Comparison of ENCODE assay signal across 19 cellular contexts in genomic region chr3:43319794-43320193, GRCh38. TPM values are rescaled to one million over a fixed set of nuclear protein-coding genes. Genes with fewer than 3 reads are reported as not detected.
DNase-seq lines count a peak whose midpoint lies in the region; ATAC-seq and TF ChIP-seq lines count a peak whose summit lies in the region.
"Had no signal": no experiment of that assay in that cellular context is flagged by ENCODE, and none has a peak within 500 bp of the region (broad histone marks: within the 10 kb centered on the region; RNA-seq: fewer than 3 reads in every experiment).

No MANE protein-coding gene starts in this region.

- intact Hi-C loops in CD4-positive, alpha-beta T cell (cut with DNase I, micrococcal nuclease), result no loop called here
- intact Hi-C loops in gastrocnemius medialis (cut with DNase I; ENCODE audit: low total_unique reads), result loop anchor here (2.0 kb wide), 1 partner anchor 33 kb away; the partner anchor contains the start of gene SNRK

- H3K27ac ChIP-seq in CD4-positive, alpha-beta T cell (ENCODE audit: low read depth, low read length), result no peak overlapping the region
- H3K27ac ChIP-seq in gastrocnemius medialis, result peak overlapping the region; percentile 75 to 80 (median 75)
- H3K27ac ChIP-seq in suprapubic skin, result no peak overlapping the region
- H3K27ac ChIP-seq: prostate gland had no signal

- POLR2A ChIA-PET in CD4-positive, alpha-beta T cell (lab: Charles Lee), result interaction anchor here (1.0 to 2.7 kb wide), 3 partner anchors 12 to 27 kb away, joined by 3 to 11 read pairs (median 6); no protein-coding TSS in a partner anchor

- H3K4me1 Mint-ChIP-seq in CD4-positive, alpha-beta T cell (ENCODE audit: low read depth), result peaks cover 97% of the 10 kb centered on the region
- H3K4me1 Mint-ChIP-seq in immature natural killer cell, result peaks cover 86 to 100% of the 10 kb centered on the region in 2 donors

- no peak for DNase-seq in CD4-positive, alpha-beta T cell
- peak; percentile 16 for DNase-seq in MV-4-11 (lab: John Stamatoyannopoulos, UW)
- DNase-seq in immature natural killer cell, result no peak
- DNase-seq in gastrocnemius medialis, result no peak
- DNase-seq in Ammon's horn (ENCODE audit: low spot score), result no peak
- DNase-seq in NCI-H1930 (lab: John Stamatoyannopoulos, UW), result no peak
- no peak for DNase-seq in suprapubic skin (ENCODE audit: low spot score in 2 of 2)
- DNase-seq: activated CD4-positive, alpha-beta T cell treated with anti-CD3 and anti-CD28 coated beads for 4 hours; activated CD8-positive, alpha-beta memory T cell treated with anti-CD3 and anti-CD28 coated beads, Interleukin-2, amount 50 U/mL, for 48 hours; activated naive CD4-positive, alpha-beta T cell treated with Interleukin-2 at 50 U/mL for 16 hours; GOT3; hippocampal formation; kidney; NCI-H1105 treated with DMSO at 0.1 percent for 48 hours; NCI-H526; RPMI8226; stimulated activated CD8-positive, alpha-beta memory T cell treated with anti-CD3 and anti-CD28 coated beads, Interleukin-4, amount 100 ng/mL, for 48 hours had no signal

- no peaks in the 10 kb centered on the region for H3K9me3 Mint-ChIP-seq in CD4-positive, alpha-beta T cell
- no peaks in the 10 kb centered on the region for H3K9me3 Mint-ChIP-seq in immature natural killer cell

- no peak for TF ChIP-seq EP300 in suprapubic skin (IDR thresholded peaks at IDR 0.05)

- no peaks in the 10 kb centered on the region for H3K27me3 Mint-ChIP-seq in CD4-positive, alpha-beta T cell
- peaks cover 0 to 1% (median 0%) of the 10 kb centered on the region in 3 donors for H3K27me3 Mint-ChIP-seq in immature natural killer cell (ENCODE audit: low read depth in 3 of 3)

- H3K27ac Mint-ChIP-seq in CD4-positive, alpha-beta T cell, result peak overlapping the region; percentile 59
- peak overlapping the region; percentile 35 to 87 (median 80) for H3K27ac Mint-ChIP-seq in immature natural killer cell

- no peaks in the 10 kb centered on the region for H3K9me3 ChIP-seq in CD4-positive, alpha-beta T cell (ENCODE audit: control insufficient read depth, low read length)
- H3K9me3 ChIP-seq in gastrocnemius medialis (no peaks in the 10 kb centered on the region), suprapubic skin (no peaks in the 10 kb centered on the region)
- H3K9me3 ChIP-seq: prostate gland had no signal

- H3K4me3 Mint-ChIP-seq in CD4-positive, alpha-beta T cell, result peak overlapping the region; percentile 59
- peak overlapping the region; percentile 1 to 73 (median 26) for H3K4me3 Mint-ChIP-seq in immature natural killer cell
- H3K4me3 Mint-ChIP-seq: neural crest cell had no signal

- 75% methylated on average over 3 of the region's 3 CpGs for WGBS in suprapubic skin

- CTCF ChIA-PET in CD4-positive, alpha-beta T cell (lab: Charles Lee), result interaction anchor here (1.2 to 2.3 kb wide), 2 partner anchors 23 to 70 kb away, joined by 3 to 8 read pairs; no protein-coding TSS in a partner anchor

- no peak for ATAC-seq in CD4-positive, alpha-beta T cell (ENCODE audit: poor library complexity)
- peak in 1 of 2 donors; percentile 9 for ATAC-seq in gastrocnemius medialis

- H3K36me3 Mint-ChIP-seq in CD4-positive, alpha-beta T cell (ENCODE audit: low read depth), result peaks cover 86% of the 10 kb centered on the region
- H3K36me3 Mint-ChIP-seq in immature natural killer cell, result peaks cover 3 to 8% (median 4%) of the 10 kb centered on the region in 3 donors

- TF ChIP-seq POLR2A in gastrocnemius medialis (IDR thresholded peaks at IDR 0.05) (no peak), suprapubic skin (IDR thresholded peaks at IDR 0.05) (no peak)

- H3K36me3 ChIP-seq in gastrocnemius medialis, result no peaks in the 10 kb centered on the region
- H3K36me3 ChIP-seq in suprapubic skin, result peaks cover 2% of the 10 kb centered on the region
- H3K36me3 ChIP-seq: prostate gland had no signal

- no peak for TF ChIP-seq CTCF in CD4-positive, alpha-beta T cell (IDR thresholded peaks at IDR 0.05)
- TF ChIP-seq CTCF in gastrocnemius medialis (IDR thresholded peaks at IDR 0.05 in 4 of 5, conservative IDR thresholded peaks at IDR 0.05 in 1 of 5) (no peak), suprapubic skin (IDR thresholded peaks at IDR 0.05) (no peak)

- H3K27me3 ChIP-seq in CD4-positive, alpha-beta T cell (ENCODE audit: control insufficient read depth, insufficient read depth, low read length), result no peaks in the 10 kb centered on the region
- no peaks in the 10 kb centered on the region for H3K27me3 ChIP-seq in gastrocnemius medialis
- no peaks in the 10 kb centered on the region for H3K27me3 ChIP-seq in suprapubic skin

- H3K4me3 ChIP-seq in gastrocnemius medialis (no peak overlapping the region), suprapubic skin (no peak overlapping the region)
- H3K4me3 ChIP-seq: prostate gland had no signal

- H3K4me1 ChIP-seq in gastrocnemius medialis, result peaks cover 62 to 68% of the 10 kb centered on the region in 2 donors
- H3K4me1 ChIP-seq in suprapubic skin, result peaks cover 28% of the 10 kb centered on the region
- H3K4me1 ChIP-seq: prostate gland had no signal

- in situ Hi-C loops in gastrocnemius medialis (cut with MboI; ENCODE audit: low sequenced_read_pairs in 4 of 4), result no loop called here

RNA-seq across cellular contexts. Expression of gene SNRK, which starts 33.5 kb away (rescaled TPM):
- 100 to 1,000 TPM; 215 to 217 TPM for total RNA-seq in CD4-positive, alpha-beta T cell
- polyA plus RNA-seq in immature natural killer cell, result 10 to 100 TPM; 34.3 to 68.6 (median 38.4) TPM
- total RNA-seq in gastrocnemius medialis (10 to 100 TPM; 18.4 to 29.0 (median 21.9) TPM), suprapubic skin (100 to 1,000 TPM; 107 to 213 (median 177) TPM)

Comparison
In these comparisons a context has a peak if more than half of its experiments do, and no peak if none do; other contexts are left out.
1. H3K27ac ChIP-seq: peak in gastrocnemius medialis (4 of 4); none in CD4-positive, alpha-beta T cell (single experiment) and suprapubic skin (single experiment).